In genomic region chr9:4137755-4138154, GRCh38 we compare ENCODE assay signal across 1 cellular context.
TF ChIP-seq lines count a peak whose summit lies in the region.

No MANE protein-coding gene starts in this region.

TF ChIP-seq in A549, 52 proteins besides CTCF, POLR2A, EP300 and RAD21 (continued from another document):
- TF ChIP-seq FOSL2 (IDR thresholded peaks at IDR 0.05) (peak; percentile 48; the same call in 1 of the 2 replicates), FOSL2 (CRISPR knock-in tag; IDR thresholded peaks at IDR 0.05) (peak; percentile 82), BHLHE40 (IDR thresholded peaks at IDR 0.05; ENCODE audit: low read depth, low read length) (no peak), ELK1 (IDR thresholded peaks at IDR 0.05; ENCODE audit: low read depth, low read length) (no peak), JUN (IDR thresholded peaks at IDR 0.05) (no peak), KDM5A (IDR thresholded peaks at IDR 0.05) (no peak), RNF2 (IDR thresholded peaks at IDR 0.05; ENCODE audit: borderline replicate concordance, low read depth) (no peak), NFE2L2 (conservative IDR thresholded peaks at IDR 0.05; ENCODE audit: low read length) (no peak)
- TF ChIP-seq, protein P1, sequence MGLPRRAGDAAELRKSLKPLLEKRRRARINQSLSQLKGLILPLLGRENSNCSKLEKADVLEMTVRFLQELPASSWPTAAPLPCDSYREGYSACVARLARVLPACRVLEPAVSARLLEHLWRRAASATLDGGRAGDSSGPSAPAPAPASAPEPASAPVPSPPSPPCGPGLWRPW (IDR thresholded peaks at IDR 0.05): no peak
- TF ChIP-seq, protein P2, sequence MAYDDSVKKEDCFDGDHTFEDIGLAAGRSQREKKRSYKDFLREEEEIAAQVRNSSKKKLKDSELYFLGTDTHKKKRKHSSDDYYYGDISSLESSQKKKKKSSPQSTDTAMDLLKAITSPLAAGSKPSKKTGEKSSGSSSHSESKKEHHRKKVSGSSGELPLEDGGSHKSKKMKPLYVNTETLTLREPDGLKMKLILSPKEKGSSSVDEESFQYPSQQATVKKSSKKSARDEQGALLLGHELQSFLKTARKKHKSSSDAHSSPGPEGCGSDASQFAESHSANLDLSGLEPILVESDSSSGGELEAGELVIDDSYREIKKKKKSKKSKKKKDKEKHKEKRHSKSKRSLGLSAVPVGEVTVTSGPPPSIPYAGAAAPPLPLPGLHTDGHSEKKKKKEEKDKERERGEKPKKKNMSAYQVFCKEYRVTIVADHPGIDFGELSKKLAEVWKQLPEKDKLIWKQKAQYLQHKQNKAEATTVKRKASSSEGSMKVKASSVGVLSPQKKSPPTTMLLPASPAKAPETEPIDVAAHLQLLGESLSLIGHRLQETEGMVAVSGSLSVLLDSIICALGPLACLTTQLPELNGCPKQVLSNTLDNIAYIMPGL (CRISPR knock-in tag; IDR thresholded peaks at IDR 0.05; ENCODE audit: borderline replicate concordance): no peak
